In the genomic region with DNA sequence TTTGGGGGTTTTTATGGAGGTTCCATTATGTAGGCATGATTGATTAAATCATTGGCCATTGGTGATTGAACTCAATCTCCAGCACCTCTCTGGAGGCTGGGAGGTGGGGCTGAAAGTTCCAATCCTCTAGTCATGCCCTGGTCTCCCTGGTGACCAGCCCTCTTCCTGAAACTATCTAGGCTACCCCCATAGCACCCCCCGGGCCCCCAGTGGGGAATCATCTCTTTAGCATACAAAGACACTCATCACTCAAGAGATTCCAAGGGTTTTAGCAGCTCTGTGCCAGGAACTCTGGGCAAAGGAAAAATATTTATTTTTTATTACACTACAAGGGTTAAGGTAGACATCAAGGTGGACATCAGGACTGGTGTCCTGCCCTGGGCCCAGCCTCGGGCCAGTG, we compare ENCODE assay signal across 1 cellular context.
TF ChIP-seq lines count a peak whose summit lies in the region.

No MANE protein-coding gene starts in this region.

TF ChIP-seq in IMR-90, 13 proteins besides CTCF, POLR2A, EP300 and RAD21 (continued from another document):
- no peak for TF ChIP-seq NFE2L2 (IDR thresholded peaks at IDR 0.05; ENCODE audit: low read depth, low read length)
- TF ChIP-seq MAZ (IDR thresholded peaks at IDR 0.05; ENCODE audit: borderline replicate concordance, low read depth, low read length): no peak
- TF ChIP-seq BHLHE40 (IDR thresholded peaks at IDR 0.05; ENCODE audit: low read depth, low read length): no peak
- TF ChIP-seq SMC3 (IDR thresholded peaks at IDR 0.05; ENCODE audit: low read depth, low read length): no peak
- TF ChIP-seq, protein P1, sequence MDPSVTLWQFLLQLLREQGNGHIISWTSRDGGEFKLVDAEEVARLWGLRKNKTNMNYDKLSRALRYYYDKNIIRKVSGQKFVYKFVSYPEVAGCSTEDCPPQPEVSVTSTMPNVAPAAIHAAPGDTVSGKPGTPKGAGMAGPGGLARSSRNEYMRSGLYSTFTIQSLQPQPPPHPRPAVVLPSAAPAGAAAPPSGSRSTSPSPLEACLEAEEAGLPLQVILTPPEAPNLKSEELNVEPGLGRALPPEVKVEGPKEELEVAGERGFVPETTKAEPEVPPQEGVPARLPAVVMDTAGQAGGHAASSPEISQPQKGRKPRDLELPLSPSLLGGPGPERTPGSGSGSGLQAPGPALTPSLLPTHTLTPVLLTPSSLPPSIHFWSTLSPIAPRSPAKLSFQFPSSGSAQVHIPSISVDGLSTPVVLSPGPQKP (IDR thresholded peaks at IDR 0.05; ENCODE audit: borderline replicate concordance, low read depth, low read length): no peak
- TF ChIP-seq MAFK (IDR thresholded peaks at IDR 0.05; ENCODE audit: low read depth, low read length): no peak
- no peak for TF ChIP-seq RFX5 (IDR thresholded peaks at IDR 0.05; ENCODE audit: low read depth, low read length)
- TF ChIP-seq CHD1 (IDR thresholded peaks at IDR 0.05; ENCODE audit: low read depth, low read length): no peak
- TF ChIP-seq RCOR1 (IDR thresholded peaks at IDR 0.05; ENCODE audit: insufficient replicate concordance, low read length): no peak
- no peak for TF ChIP-seq CEBPB (IDR thresholded peaks at IDR 0.05; ENCODE audit: low read depth, low read length)
- TF ChIP-seq FOS (IDR thresholded peaks at IDR 0.05; ENCODE audit: low read depth, low read length): no peak
